15 cellular contexts compared by ENCODE assay signal in the genomic region with DNA sequence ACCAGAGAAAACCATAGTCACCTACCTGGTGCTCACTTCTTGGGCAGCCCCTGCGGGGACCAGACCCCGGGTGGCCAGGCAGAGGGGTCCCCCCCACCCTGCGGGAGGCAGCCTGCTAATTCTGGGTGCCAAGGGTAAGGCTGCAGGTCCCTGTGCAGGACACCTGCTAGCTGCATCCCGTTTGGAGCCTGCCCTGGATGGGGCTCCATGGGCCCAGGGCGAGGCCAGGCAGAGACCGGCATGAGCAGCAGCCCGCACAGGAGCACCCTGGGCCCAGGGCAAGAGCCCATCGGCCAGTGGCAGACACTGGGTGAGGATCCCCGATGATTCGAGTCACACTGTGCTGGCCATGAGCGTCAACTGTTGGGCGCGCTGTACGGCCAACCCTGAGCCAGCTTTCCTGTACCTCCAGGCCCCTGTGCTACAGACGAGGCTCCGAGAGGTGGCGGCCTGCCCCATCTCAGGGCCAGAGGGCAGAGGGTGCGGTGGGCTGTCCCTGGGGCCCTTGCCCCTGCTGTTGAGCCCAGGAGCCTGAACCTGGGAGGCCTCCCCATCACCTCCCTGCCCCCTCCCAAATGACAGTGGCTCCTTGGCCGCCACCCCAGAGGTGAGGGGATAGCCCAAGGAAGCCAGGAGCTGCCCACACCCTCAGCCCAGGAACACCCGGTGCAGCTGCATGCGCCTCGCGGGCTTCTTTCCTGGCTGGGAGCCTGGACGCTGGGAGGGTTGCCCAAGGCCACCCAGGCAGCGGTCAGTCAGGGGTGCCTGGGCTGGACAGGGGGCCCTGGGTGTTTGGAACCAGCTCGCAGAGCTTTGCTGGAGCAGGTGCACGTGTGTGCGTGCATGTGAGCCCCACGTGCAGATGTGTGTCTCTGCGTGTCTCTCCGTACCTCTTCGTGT. TPM values are rescaled to one million over a fixed set of nuclear protein-coding genes. Genes with fewer than 3 reads are reported as not detected.
A peak's percentile ranks its signal among the peaks of the same experiment; 100 is the strongest.
DNase-seq lines count a peak whose midpoint lies in the region; ATAC-seq, FAIRE-seq and TF ChIP-seq lines count a peak whose summit lies in the region.
"Had no signal": no experiment of that assay in that cellular context is flagged by ENCODE, and none has a peak within 500 bp of the region (broad histone marks: within the 10 kb centered on the region; RNA-seq: fewer than 3 reads in every experiment).

No MANE protein-coding gene starts in this region.

- DNase-seq in IMR-90 (no peak), ascending aorta (ENCODE audit: low spot score in 2 of 2) (peak; percentile 6 to 63), kidney (peak; percentile 72), sciatic nerve (ENCODE audit: low spot score) (peak; percentile 70), erythroblast (lab: John Stamatoyannopoulos, UW) (no peak), iPS-NIHi11 (ENCODE audit: low spot score) (no peak)
- DNase-seq: CD4-positive, alpha-beta T cell; GF-D8; mesendoderm; NCI-H187; NCI-H82 had no signal

- peak overlapping the region; percentile 54; the same call in 1 of the 2 replicates for H2AK5ac ChIP-seq in IMR-90 (ENCODE audit: low read depth, low read length)

- H3K4me3 ChIP-seq in IMR-90 (ENCODE audit: insufficient read depth, low read depth, low read length) = no peak overlapping the region
- no peak overlapping the region for H3K4me3 ChIP-seq in ascending aorta
- H3K4me3 ChIP-seq in kidney (ENCODE audit: low read length in 2 of 2) = no peak overlapping the region

- no peak overlapping the region for H4K91ac ChIP-seq in IMR-90 (ENCODE audit: insufficient read depth, low read depth, low read length)

- H3K18ac ChIP-seq in IMR-90 (ENCODE audit: low read depth, low read length) = no peak overlapping the region

- H3K79me1 ChIP-seq in IMR-90 (ENCODE audit: low read depth in 1 of 2, low read length in 2 of 2) = no peaks in the 10 kb centered on the region

- H3K4me1 ChIP-seq in IMR-90 (ENCODE audit: control insufficient read depth, insufficient read depth, low read length) = peaks cover 3% of the 10 kb centered on the region; the same call in 1 of the 2 replicates
- H3K4me1 ChIP-seq in ascending aorta = peaks cover 3 to 15% of the 10 kb centered on the region in 2 donors
- H3K4me1 ChIP-seq in kidney (ENCODE audit: control insufficient read depth in 1 of 2, insufficient read depth in 1 of 2, low read depth in 1 of 2, low read length in 2 of 2) = peaks cover under 1 to 11% of the 10 kb centered on the region in 2 donors

- POLR2A ChIA-PET in IMR-90 (lab: Charles Lee; ENCODE audit: unreplicated experiment) = no interaction called here

- no peak overlapping the region; the same call in 1 of the 2 replicates for H3K4ac ChIP-seq in IMR-90 (ENCODE audit: low read depth, low read length)

- H2BK15ac ChIP-seq in IMR-90 (ENCODE audit: low read depth, low read length) = no peak overlapping the region

- H3K4me2 ChIP-seq in IMR-90 (ENCODE audit: low read depth, low read length) = no peak overlapping the region

- no peaks in the 10 kb centered on the region; the same call in 1 of the 2 replicates for H3K27me3 ChIP-seq in IMR-90 (ENCODE audit: control insufficient read depth, insufficient read depth, low read length)
- H3K27me3 ChIP-seq in ascending aorta = no peaks in the 10 kb centered on the region

- no peak overlapping the region for H3K27ac ChIP-seq in IMR-90 (ENCODE audit: insufficient read depth, low read length)
- H3K27ac ChIP-seq in ascending aorta = peak overlapping the region; percentile 7 to 30
- no peak overlapping the region for H3K27ac ChIP-seq in kidney (ENCODE audit: low read depth in 2 of 2, low read length in 2 of 2)
- H3K27ac ChIP-seq: VCaP had no signal

- H3K56ac ChIP-seq in IMR-90 (ENCODE audit: extremely low read depth, insufficient read depth, low read length) = no peak overlapping the region

- 76% methylated on average over 25 of the region's 32 CpGs; no CpG with 5 or more reads in 1 of the 2 experiments for WGBS in IMR-90 (ENCODE audit: extremely low coverage in 2 of 2, insufficient read length in 1 of 2), 2 experiments

- CTCF ChIA-PET in IMR-90 (lab: Yijun Ruan, JAX) = no interaction called here

- peaks cover 5% of the 10 kb centered on the region; the same call in 1 of the 2 replicates for H3K9me1 ChIP-seq in IMR-90 (ENCODE audit: insufficient read depth, low read length)

- H3K9ac ChIP-seq in IMR-90 (ENCODE audit: low read depth, low read length) = no peak overlapping the region
- no peak overlapping the region for H3K9ac ChIP-seq in kidney (ENCODE audit: low read length in 2 of 2)

- dilution Hi-C loops in IMR-90 (cut with HindIII; ENCODE audit: low sequenced_read_pairs, unreplicated experiment) = no loop called here

- no peak for TF ChIP-seq POLR2A in IMR-90 (IDR thresholded peaks at IDR 0.05; ENCODE audit: low read depth, low read length)
- no peak for TF ChIP-seq POLR2A in erythroblast (IDR thresholded peaks at IDR 0.05; ENCODE audit: low read length)

- no peak overlapping the region for H2BK5ac ChIP-seq in IMR-90 (ENCODE audit: low read depth, low read length, poor library complexity, severe bottlenecking)

- H4K20me1 ChIP-seq in IMR-90 (ENCODE audit: insufficient read depth, low read length) = no peaks in the 10 kb centered on the region

- no TSS peak for BruUV-seq in IMR-90 (replicated peaks; lab: Mats Ljungman, UMichigan)

- H3K36me3 ChIP-seq in IMR-90 (ENCODE audit: control insufficient read depth, insufficient read depth, low read length) = no peaks in the 10 kb centered on the region
- no peaks in the 10 kb centered on the region for H3K36me3 ChIP-seq in ascending aorta
- H3K36me3 ChIP-seq in kidney (ENCODE audit: control insufficient read depth in 1 of 2, insufficient read depth in 2 of 2, low read length in 2 of 2) = no peaks in the 10 kb centered on the region

- intact Hi-C loops in IMR-90 (cut with micrococcal nuclease) = loop anchor here (2.0 to 5.0 kb wide), 2 partner anchors 63 to 76 kb away; no protein-coding TSS in a partner anchor
- intact Hi-C loops in ascending aorta (cut with DNase I) = loop anchor here (2.0 to 10.0 kb wide), 4 partner anchors 35 to 503 kb away; a partner anchor contains a TSS
- intact Hi-C loops in kidney (cut with DNase I) = no loop called here
- intact Hi-C loops in sciatic nerve (cut with DNase I) = loop anchor here (2.0 kb wide), 1 partner anchor 153 kb away; no protein-coding TSS in a partner anchor

- no peak for TF ChIP-seq RAD21 in IMR-90 (IDR thresholded peaks at IDR 0.05; ENCODE audit: low read length)

- H2AFZ ChIP-seq in IMR-90 (replicated peaks; ENCODE audit: low read length, poor library complexity) = no peak overlapping the region

- in situ Hi-C loops in IMR-90 (cut with MboI; ENCODE audit: low sequenced_read_pairs) = no loop called here

- no peaks in the 10 kb centered on the region for H3K9me3 ChIP-seq in IMR-90 (ENCODE audit: control insufficient read depth, insufficient read depth, low read length)
- H3K9me3 ChIP-seq in ascending aorta = no peaks in the 10 kb centered on the region
- H3K9me3 ChIP-seq in kidney (ENCODE audit: control insufficient read depth in 1 of 2, low read length in 2 of 2) = no peaks in the 10 kb centered on the region

- peak overlapping the region; percentile 32 for H2BK120ac ChIP-seq in IMR-90 (ENCODE audit: low read depth, low read length)

- no peak for FAIRE-seq in kidney (lab: Jason Lieb, UNC)

- no peak for ATAC-seq in IMR-90 (ENCODE audit: low read depth)
- peak; percentile 69 for ATAC-seq in sciatic nerve
- ATAC-seq in GM18520 (IDR thresholded peaks at IDR 0.05; ENCODE audit: unreplicated experiment) = no peak
- ATAC-seq in HG03460 (IDR thresholded peaks at IDR 0.05; ENCODE audit: unreplicated experiment) = no peak

- TF ChIP-seq CTCF in IMR-90 (conservative IDR thresholded peaks at IDR 0.05; ENCODE audit: low read depth, low read length) = no peak
- no peak for TF ChIP-seq CTCF in ascending aorta (IDR thresholded peaks at IDR 0.05)
- TF ChIP-seq CTCF in kidney (IDR thresholded peaks at IDR 0.05; ENCODE audit: borderline replicate concordance, extremely low read depth, insufficient read depth) = no peak

- no peak overlapping the region for H4K5ac ChIP-seq in IMR-90 (ENCODE audit: low read depth, low read length)

- no peak overlapping the region for H3K23ac ChIP-seq in IMR-90 (ENCODE audit: low read depth, low read length)

- H4K8ac ChIP-seq in IMR-90 (ENCODE audit: low read depth in 2 of 2, low read length in 2 of 2) = no peak overlapping the region

- H2BK20ac ChIP-seq in IMR-90 (ENCODE audit: low read depth, low read length) = no peak overlapping the region

- H2AK9ac ChIP-seq in IMR-90 (replicated peaks; ENCODE audit: low read depth, low read length, poor library complexity) = no peak overlapping the region

- H3K14ac ChIP-seq in IMR-90 (replicated peaks; ENCODE audit: low read depth, low read length) = no peak overlapping the region

TF ChIP-seq in IMR-90, 13 proteins besides CTCF, POLR2A, EP300 and RAD21:
- TF ChIP-seq, protein P1, sequence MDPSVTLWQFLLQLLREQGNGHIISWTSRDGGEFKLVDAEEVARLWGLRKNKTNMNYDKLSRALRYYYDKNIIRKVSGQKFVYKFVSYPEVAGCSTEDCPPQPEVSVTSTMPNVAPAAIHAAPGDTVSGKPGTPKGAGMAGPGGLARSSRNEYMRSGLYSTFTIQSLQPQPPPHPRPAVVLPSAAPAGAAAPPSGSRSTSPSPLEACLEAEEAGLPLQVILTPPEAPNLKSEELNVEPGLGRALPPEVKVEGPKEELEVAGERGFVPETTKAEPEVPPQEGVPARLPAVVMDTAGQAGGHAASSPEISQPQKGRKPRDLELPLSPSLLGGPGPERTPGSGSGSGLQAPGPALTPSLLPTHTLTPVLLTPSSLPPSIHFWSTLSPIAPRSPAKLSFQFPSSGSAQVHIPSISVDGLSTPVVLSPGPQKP (IDR thresholded peaks at IDR 0.05; ENCODE audit: borderline replicate concordance, low read depth, low read length) = no peak

RNA-seq across cellular contexts. Expression of a gene that starts 47.7 kb away (rescaled TPM):
- under 0.01 and 0.18 TPM in 2 replicates for total RNA-seq in IMR-90 (2012; rRNA removed)
- polyA plus RNA-seq in IMR-90 (2012; rRNA removed) = 0.24 and 0.31 TPM in 2 replicates
- polyA plus RNA-seq in IMR-90 (2012; cell fraction: cytosol; rRNA removed) = 0.09 and 0.31 TPM in 2 replicates
- 1.0 and 1.2 TPM in 2 replicates for polyA plus RNA-seq in IMR-90 (2012; cell fraction: nucleus; rRNA removed; ENCODE audit: low replicate concordance)
- not detected for total RNA-seq in ascending aorta
- 0.82 TPM for total RNA-seq in kidney
- 2.5 TPM for polyA plus RNA-seq in kidney (ENCODE audit: insufficient read depth, low read depth, low replicate concordance)
- 2.5 TPM for total RNA-seq in sciatic nerve
- total RNA-seq: SK-MEL-5 had no signal

Comparison
In these comparisons a context has a peak if more than half of its experiments do, and no peak if none do; other contexts are left out.
1. DNase-seq: peak in ascending aorta (2 of 2), kidney (single experiment) and sciatic nerve (single experiment); none in IMR-90 (single experiment), erythroblast (0 of 2) and iPS-NIHi11 (single experiment).
2. H3K27ac ChIP-seq: peak in ascending aorta (2 of 2); none in IMR-90 (single experiment) and kidney (0 of 2).